Comparison of ENCODE assay signal across 34 cellular contexts in genomic region chr11:109968299-109968698, GRCh38.
"Had no signal": no experiment of that assay in that cellular context is flagged by ENCODE, and none has a peak within 500 bp of the region (broad histone marks: within the 10 kb centered on the region; RNA-seq: fewer than 3 reads in every experiment).

No MANE protein-coding gene starts in this region.

- H3K4me3 Mint-ChIP-seq: activated B cell treated with CpG ODN at 0.5 μM for 24 hours; activated CD8-positive, alpha-beta memory T cell treated with anti-CD3 and anti-CD28 coated beads, Interleukin-2, amount 10 ng/mL, durations not matched to agents 7 days and 5 days; activated CD8-positive, alpha-beta T cell treated with anti-CD3 and anti-CD28 coated beads for 36 hours; activated naive CD4-positive, alpha-beta T cell treated with anti-CD3 and anti-CD28 coated beads, Interleukin-2, amount 10 ng/mL, durations not matched to agents 7 days and 5 days; activated naive CD8-positive, alpha-beta T cell; effector memory CD8-positive, alpha-beta T cell; T-helper 1 cell treated with Interleukin-12 subunit alpha and Interleukin-12 subunit beta and Interleukin-4 antibody, amounts not matched to agents 30 μg/mL and 1 μg/mL, for 36 hours; T-helper 2 cell treated with Interferon-gamma antibody and Interleukin-4, amounts not matched to agents 5 μg/mL and 100 μg/mL, for 36 hours had no signal

- H3K9me3 ChIP-seq: esophagus muscularis mucosa, gastrocnemius medialis, heart right ventricle had no signal

- H3K36me3 Mint-ChIP-seq: activated naive CD4-positive, alpha-beta T cell treated with anti-CD3 and anti-CD28 coated beads, Interleukin-2, amount 10 ng/mL, durations not matched to agents 7 days and 5 days; activated naive CD8-positive, alpha-beta T cell had no signal

- H3K36me3 ChIP-seq: brain microvascular endothelial cell, esophagus muscularis mucosa, gastrocnemius medialis, heart right ventricle, WERI-Rb-1 had no signal

- H3K27me3 Mint-ChIP-seq: activated CD8-positive, alpha-beta T cell treated with anti-CD3 and anti-CD28 coated beads for 36 hours; activated naive CD8-positive, alpha-beta T cell had no signal

- H3K27ac Mint-ChIP-seq: activated B cell treated with CpG ODN at 0.5 μM for 24 hours; activated CD8-positive, alpha-beta memory T cell treated with anti-CD3 and anti-CD28 coated beads, Interleukin-2, amount 10 ng/mL, durations not matched to agents 7 days and 5 days; activated CD8-positive, alpha-beta T cell treated with anti-CD3 and anti-CD28 coated beads for 36 hours; activated naive CD4-positive, alpha-beta T cell treated with anti-CD3 and anti-CD28 coated beads, Interleukin-2, amount 10 ng/mL, durations not matched to agents 7 days and 5 days; activated naive CD8-positive, alpha-beta T cell; effector memory CD8-positive, alpha-beta T cell; T-helper 1 cell treated with Interleukin-12 subunit alpha and Interleukin-12 subunit beta and Interleukin-4 antibody, amounts not matched to agents 30 μg/mL and 1 μg/mL, for 36 hours; T-helper 2 cell treated with Interferon-gamma antibody and Interleukin-4, amounts not matched to agents 5 μg/mL and 100 μg/mL, for 36 hours had no signal

- DNase-seq: activated B cell treated with CpG ODN at 0.5 μM for 24 hours; activated CD4-positive, alpha-beta T cell treated with anti-CD3 and anti-CD28 coated beads for 48 hours; activated CD4-positive, alpha-beta T cell treated with anti-CD3 and anti-CD28 coated beads, Interleukin-2, amount 50 U/mL, for 1 hour; activated CD4-positive, alpha-beta T cell treated with anti-CD3 and anti-CD28 coated beads, Interleukin-2, amount 50 U/mL, for 48 hours; activated CD8-positive, alpha-beta memory T cell treated with anti-CD3 and anti-CD28 coated beads, Interleukin-2, amount 10 ng/mL, durations not matched to agents 7 days and 5 days; activated CD8-positive, alpha-beta memory T cell treated with anti-CD3 and anti-CD28 coated beads, Interleukin-2, amount 50 U/mL, for 4 hours; activated CD8-positive, alpha-beta T cell treated with anti-CD3 and anti-CD28 coated beads for 36 hours; activated gamma-delta T cell; activated naive CD4-positive, alpha-beta T cell; activated naive CD4-positive, alpha-beta T cell treated with anti-CD3 and anti-CD28 coated beads, Interleukin-2, amount 10 ng/mL, durations not matched to agents 7 days and 5 days; activated T-cell treated with anti-CD3 and anti-CD28 coated beads, Interleukin-2, amount 50 U/mL, for 1 hour; activated T-cell treated with anti-CD3 and anti-CD28 coated beads, Interleukin-2, amount 50 U/mL, for 48 hours; amniotic stem cell; anterior cingulate cortex; brain microvascular endothelial cell; caudate nucleus; cortex of kidney; dermis blood vessel endothelial cell; effector CD4-positive, alpha-beta T cell; effector memory CD8-positive, alpha-beta T cell; erythroblast; foreskin keratinocyte; gastrocnemius medialis; heart right ventricle; T1000; WERI-Rb-1 had no signal

- H3K9me3 Mint-ChIP-seq: activated CD8-positive, alpha-beta T cell treated with anti-CD3 and anti-CD28 coated beads for 36 hours; activated naive CD4-positive, alpha-beta T cell treated with anti-CD3 and anti-CD28 coated beads, Interleukin-2, amount 10 ng/mL, durations not matched to agents 7 days and 5 days; T-helper 2 cell treated with Interferon-gamma antibody and Interleukin-4, amounts not matched to agents 5 μg/mL and 100 μg/mL, for 36 hours had no signal

- H3K4me2 ChIP-seq: hepatocyte had no signal

- H3K4me3 ChIP-seq: esophagus muscularis mucosa, gastrocnemius medialis, heart right ventricle, hepatocyte had no signal

- FAIRE-seq: astrocyte, colon had no signal

- H3K27me3 ChIP-seq: brain microvascular endothelial cell, esophagus muscularis mucosa, foreskin keratinocyte, gastrocnemius medialis, heart right ventricle, hepatocyte had no signal

- H3K27ac ChIP-seq: brain microvascular endothelial cell, esophagus muscularis mucosa, foreskin keratinocyte, gastrocnemius medialis, heart right ventricle, hepatocyte, WERI-Rb-1 had no signal

- ATAC-seq: activated CD4-positive, CD25-positive, alpha-beta regulatory T cell treated with anti-CD3 and anti-CD28 coated beads, Interleukin-2, amount 50 U/mL, for 24 hours; activated CD8-positive, alpha-beta memory T cell treated with anti-CD3 and anti-CD28 coated beads, Interleukin-2, amount 10 ng/mL, durations not matched to agents 7 days and 5 days; activated CD8-positive, alpha-beta T cell treated with anti-CD3 and anti-CD28 coated beads for 36 hours; effector memory CD8-positive, alpha-beta T cell; foreskin keratinocyte; gastrocnemius medialis; heart right ventricle had no signal
